ENCODE assay signal across 22 cellular contexts in genomic region chr6:157558487-157559200, GRCh38.
A peak's percentile ranks its signal among the peaks of the same experiment; 100 is the strongest.
DNase-seq lines count a peak whose midpoint lies in the region; ATAC-seq, FAIRE-seq and TF ChIP-seq lines count a peak whose summit lies in the region.
"Had no signal": no experiment of that assay in that cellular context is flagged by ENCODE, and none has a peak within 500 bp of the region (broad histone marks: within the 10 kb centered on the region; RNA-seq: fewer than 3 reads in every experiment).

No MANE protein-coding gene starts in this region.

- no peak for TF ChIP-seq EP300 in GM12878 (IDR thresholded peaks at IDR 0.05; ENCODE audit: borderline replicate concordance in 1 of 2, control insufficient read depth in 1 of 2, low read depth in 2 of 2, low read length in 2 of 2)

- DNase-seq in activated T-cell treated with anti-CD3 and anti-CD28 coated beads, Interleukin-2, amount 50 U/mL, for 72 hours: no peak
- DNase-seq in activated T-cell treated with anti-CD3 and anti-CD28 coated beads, Interleukin-2, amount 50 U/mL, for 48 hours: no peak
- peak; percentile 43 for DNase-seq in NCI-H2227 (lab: John Stamatoyannopoulos, UW; ENCODE audit: unreplicated experiment)
- DNase-seq in GM12878 (ENCODE audit: low read depth, low spot score): no peak
- DNase-seq in RCC 7860 (ENCODE audit: low spot score): no peak
- no peak for DNase-seq in frontal cortex (ENCODE audit: low spot score in 2 of 2)
- DNase-seq in NCI-H1930 (lab: John Stamatoyannopoulos, UW): no peak
- DNase-seq: activated CD8-positive, alpha-beta memory T cell treated with anti-CD3 and anti-CD28 coated beads, Interleukin-2, amount 50 U/mL, for 4 hours; activated gamma-delta T cell treated with Interleukin-2 at 50 U/mL for 16 hours; activated naive CD8-positive, alpha-beta T cell treated with anti-CD3 and anti-CD28 coated beads, Interleukin-2, amount 50 U/mL, for 24 hours; Calu3; NCI-H2081 treated with DMSO at 0.1 percent for 48 hours; NCI-H526 treated with DMSO at 0.1 percent for 48 hours; PC-3; retina; Right ventricle myocardium superior; stimulated activated CD4-positive, alpha-beta T cell treated with anti-CD3 and anti-CD28 coated beads, Interleukin-2, amount 100 ng/mL, for 48 hours; stimulated activated naive CD4-positive, alpha-beta T cell had no signal

- BruUV-seq in GM12878 (replicated peaks; lab: Mats Ljungman, UMichigan): no TSS peak

- no peak overlapping the region for H3K27ac ChIP-seq in GM12878 (ENCODE audit: control insufficient read depth, insufficient read depth)
- H3K27ac ChIP-seq: VCaP had no signal

- H3K9me3 ChIP-seq in GM12878 (replicated peaks; ENCODE audit: control insufficient read depth, insufficient read depth, low read length): peaks cover 2% of the 10 kb centered on the region; the same call in 2 of the 3 replicates

- no peak overlapping the region for H3K4me3 ChIP-seq in GM12878

- CTCF ChIA-PET in GM12878 (lab: Yijun Ruan, JAX): interaction anchor here (1.1 to 2.7 kb wide), 11 partner anchors 12 to 243 kb away, joined by 3 to 20 read pairs (median 6); partner anchors contain the start of gene TMEM242

- no peak for TF ChIP-seq CTCF in GM12878 (IDR thresholded peaks at IDR 0.05 in 2 of 3, conservative IDR thresholded peaks at IDR 0.05 in 1 of 3; ENCODE audit: control insufficient read depth in 2 of 3, extremely low read depth in 1 of 3, insufficient read depth in 1 of 3, low read depth in 3 of 3, low read length in 3 of 3)

- TF ChIP-seq RAD21 in GM12878 (IDR thresholded peaks at IDR 0.05; ENCODE audit: insufficient read depth, low read depth, low read length): no peak

- RAD21 ChIA-PET in GM12878 (lab: Charles Lee; ENCODE audit: unreplicated experiment): interaction anchor here (1.1 to 9.6 kb wide), 8 partner anchors 11 to 244 kb away, joined by 3 to 350 read pairs (median 8); partner anchors contain the start of gene TMEM242

- TF ChIP-seq POLR2A in GM12878 (IDR thresholded peaks at IDR 0.05; ENCODE audit: low read depth, low read length): no peak

- POLR2A ChIA-PET in GM12878 (lab: Charles Lee): interaction anchor here (0.8 to 11.0 kb wide), 4 partner anchors 11 to 236 kb away, joined by 3 to 170 read pairs (median 3); no protein-coding TSS in a partner anchor

- peak; percentile 45 to 64 for ATAC-seq in activated T-cell treated with anti-CD3 and anti-CD28 coated beads, Interleukin-2, amount 50 U/mL, for 72 hours (replicated peaks in 1 of 2)
- ATAC-seq in GM12878: no peak
- no peak for ATAC-seq in stimulated activated memory B cell treated with anti-CD40 and anti-IgM and Interleukin-4, amounts not matched to agents 10 μg/mL and 1 μg/mL and 100 μg/mL, for 72 hours
- ATAC-seq: activated naive CD8-positive, alpha-beta T cell treated with anti-CD3 and anti-CD28 coated beads, Interleukin-2, amount 50 U/mL, for 24 hours; HCT116; PC-3 had no signal

- H3K4me1 ChIP-seq in GM12878 (ENCODE audit: control insufficient read depth, insufficient read depth, low read length): peaks cover 69% of the 10 kb centered on the region

- H2AFZ ChIP-seq in GM12878 (ENCODE audit: control insufficient read depth, low read depth, low read length): no peak overlapping the region

- H3K36me3 Mint-ChIP-seq in activated T-cell treated with anti-CD3 and anti-CD28 coated beads, Interleukin-2, amount 50 U/mL, for 72 hours (ENCODE audit: insufficient read depth in 2 of 2): no peaks in the 10 kb centered on the region
- H3K36me3 Mint-ChIP-seq in stimulated activated memory B cell treated with anti-CD40 and anti-IgM and Interleukin-4, amounts not matched to agents 10 μg/mL and 1 μg/mL and 100 μg/mL, for 72 hours: peaks cover 7% of the 10 kb centered on the region

- H3K27me3 Mint-ChIP-seq in activated T-cell treated with anti-CD3 and anti-CD28 coated beads, Interleukin-2, amount 50 U/mL, for 72 hours (ENCODE audit: low read depth): no peaks in the 10 kb centered on the region
- no peaks in the 10 kb centered on the region for H3K27me3 Mint-ChIP-seq in stimulated activated memory B cell treated with anti-CD40 and anti-IgM and Interleukin-4, amounts not matched to agents 10 μg/mL and 1 μg/mL and 100 μg/mL, for 72 hours
- H3K27me3 Mint-ChIP-seq: activated naive CD8-positive, alpha-beta T cell treated with anti-CD3 and anti-CD28 coated beads, Interleukin-2, amount 50 U/mL, for 24 hours had no signal

- H3K4me1 Mint-ChIP-seq in activated T-cell treated with anti-CD3 and anti-CD28 coated beads, Interleukin-2, amount 50 U/mL, for 72 hours (ENCODE audit: low read depth): peaks cover 25% of the 10 kb centered on the region
- H3K4me1 Mint-ChIP-seq in stimulated activated memory B cell treated with anti-CD40 and anti-IgM and Interleukin-4, amounts not matched to agents 10 μg/mL and 1 μg/mL and 100 μg/mL, for 72 hours: peaks cover 83% of the 10 kb centered on the region

- no peaks in the 10 kb centered on the region for H3K27me3 ChIP-seq in GM12878 (replicated peaks in 1 of 2; ENCODE audit: control insufficient read depth in 2 of 2, insufficient read depth in 2 of 2, low read length in 1 of 2)

- no peaks in the 10 kb centered on the region for H3K79me2 ChIP-seq in GM12878 (ENCODE audit: control insufficient read depth, insufficient read depth, low read length)

- in situ Hi-C loops in GM12878 (cut with MboI): no loop called here

- H3K4me2 ChIP-seq in GM12878 (ENCODE audit: control insufficient read depth, insufficient read depth): 0 out of 2 replicates have a peak overlapping the region, but pooled peaks have one; percentile 17

- WGBS in GM12878 (ENCODE audit: insufficient coverage, insufficient replicate concordance, low lambda C conversion rate, missing lambda C conversion rate): 22% methylated on average over 2 of the region's 2 CpGs

- FAIRE-seq in GM12878 (lab: Jason Lieb, UNC) (no peak), RCC 7860 (lab: Jason Lieb, UNC) (no peak), frontal cortex (lab: Jason Lieb, UNC) (no peak)
- FAIRE-seq: keratinocyte had no signal

- no peak overlapping the region for H3K9ac ChIP-seq in GM12878 (ENCODE audit: control insufficient read depth, insufficient read depth, low read length)

- no peak overlapping the region for H3K4me3 Mint-ChIP-seq in activated T-cell treated with anti-CD3 and anti-CD28 coated beads, Interleukin-2, amount 50 U/mL, for 72 hours
- H3K4me3 Mint-ChIP-seq in stimulated activated memory B cell treated with anti-CD40 and anti-IgM and Interleukin-4, amounts not matched to agents 10 μg/mL and 1 μg/mL and 100 μg/mL, for 72 hours: no peak overlapping the region
- H3K4me3 Mint-ChIP-seq: activated naive CD8-positive, alpha-beta T cell treated with anti-CD3 and anti-CD28 coated beads, Interleukin-2, amount 50 U/mL, for 24 hours had no signal

- intact Hi-C loops in GM12878 (cut with micrococcal nuclease; ENCODE audit: unreplicated experiment): no loop called here

- H4K20me1 ChIP-seq in GM12878 (ENCODE audit: control insufficient read depth, insufficient read depth): no peaks in the 10 kb centered on the region

- peaks cover 0 to 1% of the 10 kb centered on the region in 2 experiments; a peak in 1 of 4 replicates for H3K36me3 ChIP-seq in GM12878 (ENCODE audit: control insufficient read depth in 2 of 2, insufficient read depth in 2 of 2, low read length in 1 of 2)

- H3K9me3 Mint-ChIP-seq in activated T-cell treated with anti-CD3 and anti-CD28 coated beads, Interleukin-2, amount 50 U/mL, for 72 hours: no peaks in the 10 kb centered on the region
- no peaks in the 10 kb centered on the region for H3K9me3 Mint-ChIP-seq in stimulated activated memory B cell treated with anti-CD40 and anti-IgM and Interleukin-4, amounts not matched to agents 10 μg/mL and 1 μg/mL and 100 μg/mL, for 72 hours
- H3K9me3 Mint-ChIP-seq: activated naive CD8-positive, alpha-beta T cell treated with anti-CD3 and anti-CD28 coated beads, Interleukin-2, amount 50 U/mL, for 24 hours had no signal

- SMC1A ChIA-PET in GM12878 (lab: Charles Lee; ENCODE audit: uncharacterized antibody, unreplicated experiment): interaction anchor here (0.6 to 17.5 kb wide), 18 partner anchors 9 to 715 kb away, joined by 3 to 431 read pairs (median 5); partner anchors contain the start of gene TMEM242

- H3K27ac Mint-ChIP-seq in activated T-cell treated with anti-CD3 and anti-CD28 coated beads, Interleukin-2, amount 50 U/mL, for 72 hours: no peak overlapping the region
- H3K27ac Mint-ChIP-seq in stimulated activated memory B cell treated with anti-CD40 and anti-IgM and Interleukin-4, amounts not matched to agents 10 μg/mL and 1 μg/mL and 100 μg/mL, for 72 hours: peak overlapping the region; percentile 95
- H3K27ac Mint-ChIP-seq: activated naive CD8-positive, alpha-beta T cell treated with anti-CD3 and anti-CD28 coated beads, Interleukin-2, amount 50 U/mL, for 24 hours had no signal

TF ChIP-seq in GM12878, 131 proteins besides CTCF, POLR2A, EP300 and RAD21 (continues in another document):
- TF ChIP-seq JUNB (IDR thresholded peaks at IDR 0.05): no peak
- TF ChIP-seq MEF2B (IDR thresholded peaks at IDR 0.05; ENCODE audit: partially characterized antibody, poor library complexity, severe bottlenecking): no peak
- 0 out of 2 replicates have a peak, but pooled peaks have one; percentile 12 for TF ChIP-seq MLLT1 (IDR thresholded peaks at IDR 0.05)
- no peak for TF ChIP-seq SUPT20H (IDR thresholded peaks at IDR 0.05; ENCODE audit: borderline replicate concordance, control insufficient read depth, low read depth, low read length)
- TF ChIP-seq IKZF2 (IDR thresholded peaks at IDR 0.05): peak; percentile 45 to 56
- 0 out of 2 replicates have a peak, but pooled peaks have one; percentile 34 for TF ChIP-seq TCF12 (IDR thresholded peaks at IDR 0.05; ENCODE audit: low read depth, low read length)
- TF ChIP-seq ASH2L (IDR thresholded peaks at IDR 0.05; ENCODE audit: borderline replicate concordance, low read depth): no peak
- TF ChIP-seq IKZF1 (conservative IDR thresholded peaks at IDR 0.05): 0 out of 2 replicates have a peak, but pooled peaks have one; percentile 36

Comparison
In these comparisons a context has a peak if more than half of its experiments do, and no peak if none do; other contexts are left out.
1. ATAC-seq: peak in activated T-cell treated with anti-CD3 and anti-CD28 coated beads, Interleukin-2, amount 50 U/mL, for 72 hours (2 of 2); none in GM12878 (single experiment) and stimulated activated memory B cell treated with anti-CD40 and anti-IgM and Interleukin-4, amounts not matched to agents 10 μg/mL and 1 μg/mL and 100 μg/mL, for 72 hours (single experiment).